Comparison of ENCODE assay signal across 26 cellular contexts in genomic region chr7:91212592-91212991, GRCh38. TPM values are rescaled to one million over a fixed set of nuclear protein-coding genes. Genes with fewer than 3 reads are reported as not detected.
DNase-seq lines count a peak whose midpoint lies in the region; ATAC-seq and TF ChIP-seq lines count a peak whose summit lies in the region.
"Had no signal": no experiment of that assay in that cellular context is flagged by ENCODE, and none has a peak within 500 bp of the region (broad histone marks: within the 10 kb centered on the region; RNA-seq: fewer than 3 reads in every experiment).

No MANE protein-coding gene starts in this region.

- 80 to 89% methylated on average over 7 of the region's 7 CpGs for WGBS in GM23248 (ENCODE audit: low coverage in 1 of 2, low lambda C conversion rate in 2 of 2, missing lambda C conversion rate in 2 of 2), 2 experiments
- 83% methylated on average over 7 of the region's 7 CpGs for WGBS in smooth muscle cell (ENCODE audit: low lambda C conversion rate)

- intact Hi-C loops in posterior cingulate gyrus (cut with DNase I), result no loop called here
- intact Hi-C loops in naive thymus-derived CD4-positive, alpha-beta T cell (cut with micrococcal nuclease), result no loop called here

- H3K9ac ChIP-seq in GM23248 (no peak overlapping the region), smooth muscle cell (ENCODE audit: low read depth) (no peak overlapping the region)

- CTCF ChIA-PET in naive thymus-derived CD4-positive, alpha-beta T cell (lab: Charles Lee), result no interaction called here

- H3F3A ChIP-seq in GM23248 (ENCODE audit: insufficient read depth) (no peaks in the 10 kb centered on the region), smooth muscle cell (ENCODE audit: low read depth) (no peaks in the 10 kb centered on the region)

- peaks cover 0 to 4% (median 0%) of the 10 kb centered on the region in 5 donors for H3K27me3 Mint-ChIP-seq in naive thymus-derived CD4-positive, alpha-beta T cell
- H3K27me3 Mint-ChIP-seq: activated naive CD8-positive, alpha-beta T cell treated with anti-CD3 and anti-CD28 coated beads, Interleukin-2, amount 10 ng/mL, durations not matched to agents 7 days and 5 days had no signal

- no peaks in the 10 kb centered on the region for H3K36me3 Mint-ChIP-seq in naive thymus-derived CD4-positive, alpha-beta T cell
- H3K36me3 Mint-ChIP-seq: activated naive CD8-positive, alpha-beta T cell treated with anti-CD3 and anti-CD28 coated beads, Interleukin-2, amount 10 ng/mL, durations not matched to agents 7 days and 5 days had no signal

- H3K79me2 ChIP-seq in GM23248 (ENCODE audit: insufficient read depth) (no peaks in the 10 kb centered on the region), smooth muscle cell (ENCODE audit: low read depth) (no peaks in the 10 kb centered on the region)

- 0 out of 2 replicates have a peak, but pooled peaks cover 7% of the 10 kb centered on the region for H3K36me3 ChIP-seq in GM23248 (ENCODE audit: low read depth)
- no peaks in the 10 kb centered on the region for H3K36me3 ChIP-seq in WERI-Rb-1
- H3K36me3 ChIP-seq in smooth muscle cell (ENCODE audit: low read depth), result no peaks in the 10 kb centered on the region
- no peaks in the 10 kb centered on the region for H3K36me3 ChIP-seq in naive thymus-derived CD4-positive, alpha-beta T cell (ENCODE audit: control insufficient read depth in 2 of 3, insufficient read depth in 3 of 3, low read length in 3 of 3)
- H3K36me3 ChIP-seq: BE2C, pancreas, SJSA1, upper lobe of left lung had no signal

- H3K27me3 ChIP-seq in GM23248 (replicated peaks; ENCODE audit: insufficient read depth) (no peaks in the 10 kb centered on the region), WERI-Rb-1 (ENCODE audit: insufficient read depth, low read depth, severe bottlenecking) (no peaks in the 10 kb centered on the region), smooth muscle cell (ENCODE audit: low read depth) (no peaks in the 10 kb centered on the region)
- H3K27me3 ChIP-seq in naive thymus-derived CD4-positive, alpha-beta T cell (ENCODE audit: control insufficient read depth in 2 of 2, insufficient read depth in 2 of 2, low read length in 2 of 2), result no peaks in the 10 kb centered on the region
- H3K27me3 ChIP-seq: BE2C, esophagus muscularis mucosa, pancreas, SJSA1, stomach, upper lobe of left lung had no signal

- H3K9me3 Mint-ChIP-seq in naive thymus-derived CD4-positive, alpha-beta T cell, result no peaks in the 10 kb centered on the region
- H3K9me3 Mint-ChIP-seq: activated naive CD8-positive, alpha-beta T cell treated with anti-CD3 and anti-CD28 coated beads, Interleukin-2, amount 10 ng/mL, durations not matched to agents 7 days and 5 days; activated T-helper 1 cell treated with anti-CD3 and anti-CD28 coated beads, Interleukin-12 subunit alpha, Interleukin-12 subunit beta, Interleukin-2, Interleukin-4 antibody, amounts not matched to agents 30 ng/mL and 10 ng/mL and 1 ng/mL, durations not matched to agents 14 hours and 24 hours and 36 hours had no signal

- H3K4me1 ChIP-seq in GM23248 (ENCODE audit: insufficient read depth) (no peaks in the 10 kb centered on the region), smooth muscle cell (ENCODE audit: low read depth) (no peaks in the 10 kb centered on the region)
- no peaks in the 10 kb centered on the region for H3K4me1 ChIP-seq in naive thymus-derived CD4-positive, alpha-beta T cell (ENCODE audit: control insufficient read depth in 2 of 2, insufficient read depth in 2 of 2, low read length in 2 of 2)
- H3K4me1 ChIP-seq: BE2C, esophagus muscularis mucosa, pancreas, SJSA1, stomach, upper lobe of left lung had no signal

- no peaks in the 10 kb centered on the region for H3K4me1 Mint-ChIP-seq in naive thymus-derived CD4-positive, alpha-beta T cell
- H3K4me1 Mint-ChIP-seq: activated naive CD8-positive, alpha-beta T cell treated with anti-CD3 and anti-CD28 coated beads, Interleukin-2, amount 10 ng/mL, durations not matched to agents 7 days and 5 days had no signal

- H3K9me3 ChIP-seq in GM23248 (ENCODE audit: low read depth) (no peaks in the 10 kb centered on the region), WERI-Rb-1 (ENCODE audit: severe bottlenecking) (no peaks in the 10 kb centered on the region), smooth muscle cell (replicated peaks; ENCODE audit: low read depth) (no peaks in the 10 kb centered on the region)
- no peaks in the 10 kb centered on the region for H3K9me3 ChIP-seq in naive thymus-derived CD4-positive, alpha-beta T cell (ENCODE audit: control insufficient read depth in 2 of 3, low read length in 3 of 3)
- H3K9me3 ChIP-seq: BE2C, esophagus muscularis mucosa, pancreas, SJSA1, stomach, upper lobe of left lung had no signal

- H4K20me1 ChIP-seq in GM23248 (ENCODE audit: insufficient read depth) (no peaks in the 10 kb centered on the region), smooth muscle cell (ENCODE audit: low read depth) (no peaks in the 10 kb centered on the region)

- DNase-seq in GM23248 (peak; percentile 55), WERI-Rb-1 (peak; percentile 27), fibroblast of pulmonary artery (ENCODE audit: low read depth) (peak; percentile 18), posterior cingulate gyrus (peak in 6 of 10 donors; percentile 8 to 88 (median 58)), smooth muscle cell (lab: John Stamatoyannopoulos, UW; ENCODE audit: unreplicated experiment) (no peak)
- DNase-seq in naive thymus-derived CD4-positive, alpha-beta T cell, result no peak
- DNase-seq: activated CD8-positive, alpha-beta memory T cell treated with anti-CD3 and anti-CD28 coated beads for 24 hours; activated naive CD8-positive, alpha-beta T cell treated with anti-CD3 and anti-CD28 coated beads, Interleukin-2, amount 10 ng/mL, durations not matched to agents 7 days and 5 days; BE2C; COR-L47; head of caudate nucleus; Kasumi-1; NCI-H1092 treated with DMSO at 0.1 percent for 48 hours; pancreas; PC-9; small intestine; stimulated activated CD4-positive, alpha-beta T cell treated with anti-CD3 and anti-CD28 coated beads, Interleukin-4, amount 100 ng/mL, for 24 hours; stomach; T-helper 2 cell; upper lobe of left lung had no signal

- H3K27ac ChIP-seq in GM23248, result no peak overlapping the region
- no peak overlapping the region for H3K27ac ChIP-seq in WERI-Rb-1
- H3K27ac ChIP-seq in smooth muscle cell (ENCODE audit: low read depth), result no peak overlapping the region
- no peak overlapping the region for H3K27ac ChIP-seq in naive thymus-derived CD4-positive, alpha-beta T cell (ENCODE audit: low read depth, low read length)
- H3K27ac ChIP-seq: esophagus muscularis mucosa, pancreas, PC-9, SJSA1, stomach, upper lobe of left lung had no signal

- H3K4me3 ChIP-seq in GM23248, result no peak overlapping the region
- no peak overlapping the region for H3K4me3 ChIP-seq in WERI-Rb-1 (ENCODE audit: low read depth, low read length)
- H3K4me3 ChIP-seq in fibroblast of pulmonary artery (replicated peaks; ENCODE audit: low read depth, low read length), result no peak overlapping the region
- H3K4me3 ChIP-seq in smooth muscle cell, result no peak overlapping the region
- H3K4me3 ChIP-seq in naive thymus-derived CD4-positive, alpha-beta T cell (ENCODE audit: low read length), result no peak overlapping the region
- H3K4me3 ChIP-seq: esophagus muscularis mucosa, lung, pancreas, PC-9, SJSA1, stomach, upper lobe of left lung had no signal

- TF ChIP-seq CTCF in WERI-Rb-1 (IDR thresholded peaks at IDR 0.05; ENCODE audit: low read depth, low read length) (no peak), fibroblast of pulmonary artery (IDR thresholded peaks at IDR 0.05; ENCODE audit: low read length, missing control alignments) (no peak), smooth muscle cell (IDR thresholded peaks at IDR 0.05; ENCODE audit: borderline replicate concordance, insufficient read depth, poor library complexity, severe bottlenecking) (no peak)

- no peak overlapping the region for H3K27ac Mint-ChIP-seq in naive thymus-derived CD4-positive, alpha-beta T cell
- H3K27ac Mint-ChIP-seq: activated naive CD8-positive, alpha-beta T cell treated with anti-CD3 and anti-CD28 coated beads, Interleukin-2, amount 10 ng/mL, durations not matched to agents 7 days and 5 days; activated T-helper 1 cell treated with anti-CD3 and anti-CD28 coated beads, Interleukin-12 subunit alpha, Interleukin-12 subunit beta, Interleukin-2, Interleukin-4 antibody, amounts not matched to agents 30 ng/mL and 10 ng/mL and 1 ng/mL, durations not matched to agents 14 hours and 24 hours and 36 hours had no signal

- H2AFZ ChIP-seq in GM23248 (no peak overlapping the region), smooth muscle cell (ENCODE audit: low read depth) (no peak overlapping the region)
- H2AFZ ChIP-seq: PC-9 had no signal

- no peak overlapping the region for H3K4me3 Mint-ChIP-seq in naive thymus-derived CD4-positive, alpha-beta T cell
- H3K4me3 Mint-ChIP-seq: activated naive CD8-positive, alpha-beta T cell treated with anti-CD3 and anti-CD28 coated beads, Interleukin-2, amount 10 ng/mL, durations not matched to agents 7 days and 5 days; activated T-helper 1 cell treated with anti-CD3 and anti-CD28 coated beads, Interleukin-12 subunit alpha, Interleukin-12 subunit beta, Interleukin-2, Interleukin-4 antibody, amounts not matched to agents 30 ng/mL and 10 ng/mL and 1 ng/mL, durations not matched to agents 14 hours and 24 hours and 36 hours had no signal

- ATAC-seq in HG02885 (IDR thresholded peaks at IDR 0.05; ENCODE audit: poor library complexity, unreplicated experiment) (no peak), GM19467 (IDR thresholded peaks at IDR 0.05; ENCODE audit: unreplicated experiment) (no peak)
- ATAC-seq in naive thymus-derived CD4-positive, alpha-beta T cell, result no peak
- ATAC-seq: pancreas had no signal

- POLR2A ChIA-PET in naive thymus-derived CD4-positive, alpha-beta T cell (lab: Charles Lee), result no interaction called here

- in situ Hi-C loops in GM23248 (cut with MboI), result no loop called here

- H3K9me2 ChIP-seq in GM23248 (ENCODE audit: insufficient read depth), result no peaks in the 10 kb centered on the region

- H3K4me2 ChIP-seq in GM23248 (ENCODE audit: unreplicated experiment) (no peak overlapping the region), smooth muscle cell (no peak overlapping the region)
- H3K4me2 ChIP-seq: PC-9 had no signal

RNA-seq across cellular contexts. Expression of gene FZD1, which starts 51.6 kb away (rescaled TPM):
- 15.1 and 18.5 TPM in 2 replicates for total RNA-seq in GM23248 (2014; rRNA removed; shearing (Covaris generic))
- polyA plus RNA-seq in GM23248 (2016; fragmentation: Nextera tagmentation; extraction: Ambion mirVana) (3.8 and 4.0 TPM in 2 replicates), smooth muscle cell (25.3 and 36.2 TPM in 2 replicates)
- 32.4 and 42.1 TPM in 2 replicates for total RNA-seq in smooth muscle cell
- total RNA-seq in naive thymus-derived CD4-positive, alpha-beta T cell, result 1 to 10 TPM in 1 of 5 experiments, under 1 TPM in 4; 0.24 to 3.4 (median 0.64) TPM
- 1 to 10 TPM in 1 of 2 donors, under 1 TPM in 1; 0.60 to 1.3 TPM for polyA plus RNA-seq in naive thymus-derived CD4-positive, alpha-beta T cell

Comparison
In these comparisons a context has a peak if more than half of its experiments do, and no peak if none do; other contexts are left out.
1. DNase-seq: peak in GM23248 (single experiment), WERI-Rb-1 (single experiment), fibroblast of pulmonary artery (single experiment) and posterior cingulate gyrus (6 of 10); none in smooth muscle cell (single experiment) and naive thymus-derived CD4-positive, alpha-beta T cell (0 of 9).